ENCODE assay signal across 1 cellular context in the genomic region with DNA sequence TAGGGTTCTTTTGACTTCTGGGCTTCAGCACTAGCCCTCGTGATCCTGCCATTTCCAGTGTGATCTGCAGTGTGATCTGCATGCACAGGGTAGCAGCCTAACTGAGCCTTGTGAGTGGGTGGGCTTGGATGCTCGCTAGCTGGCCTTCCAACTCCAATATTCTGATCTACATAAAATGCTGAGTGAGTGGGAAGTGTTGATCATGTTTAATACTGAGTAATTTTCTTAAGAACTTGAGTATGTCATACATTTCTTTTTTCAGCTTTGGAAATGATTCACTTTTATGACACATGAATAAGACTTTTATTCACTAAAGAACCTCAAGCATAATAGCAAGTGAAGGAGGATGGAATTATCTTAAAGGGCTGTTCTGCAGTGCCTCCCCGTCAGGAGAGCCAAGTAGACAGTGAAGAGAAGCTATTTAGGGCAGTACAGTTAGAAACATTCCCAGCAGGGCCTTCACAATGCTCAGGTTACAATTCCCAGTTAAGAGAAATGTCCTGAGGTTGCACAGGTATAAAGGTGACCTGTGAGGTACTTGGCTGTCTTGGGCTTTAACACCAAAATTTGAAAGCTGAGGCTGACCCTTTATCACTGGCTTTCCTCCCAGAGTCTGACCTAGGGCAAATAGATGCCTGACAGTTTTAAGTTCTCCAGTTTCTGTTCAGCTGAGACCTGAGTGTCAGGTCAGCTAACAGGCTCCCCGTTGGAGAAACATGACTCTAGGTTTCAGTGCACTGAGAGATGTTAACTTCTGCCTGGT.
TF ChIP-seq lines count a peak whose summit lies in the region.

No MANE protein-coding gene starts in this region.

TF ChIP-seq in SK-N-SH, 30 proteins besides CTCF, POLR2A, EP300 and RAD21 (continued from another document):
- no peak for TF ChIP-seq GABPA (IDR thresholded peaks at IDR 0.05; ENCODE audit: low read depth)
- no peak for TF ChIP-seq SMC3 (IDR thresholded peaks at IDR 0.05; ENCODE audit: low read depth, low read length)
- peak; percentile 69 for TF ChIP-seq FOSL2 (IDR thresholded peaks at IDR 0.05; ENCODE audit: borderline replicate concordance, low read depth)
- no peak for TF ChIP-seq NRF1 (IDR thresholded peaks at IDR 0.05; ENCODE audit: low read depth, low read length)
- TF ChIP-seq RXRA (IDR thresholded peaks at IDR 0.05; ENCODE audit: borderline replicate concordance, low read depth) = no peak
- TF ChIP-seq REST (IDR thresholded peaks at IDR 0.05; ENCODE audit: low read depth, low read length) = no peak
- no peak for TF ChIP-seq SIN3A (IDR thresholded peaks at IDR 0.05; ENCODE audit: borderline replicate concordance, low read depth, low read length)
